17 cellular contexts compared by ENCODE assay signal in the genomic region with DNA sequence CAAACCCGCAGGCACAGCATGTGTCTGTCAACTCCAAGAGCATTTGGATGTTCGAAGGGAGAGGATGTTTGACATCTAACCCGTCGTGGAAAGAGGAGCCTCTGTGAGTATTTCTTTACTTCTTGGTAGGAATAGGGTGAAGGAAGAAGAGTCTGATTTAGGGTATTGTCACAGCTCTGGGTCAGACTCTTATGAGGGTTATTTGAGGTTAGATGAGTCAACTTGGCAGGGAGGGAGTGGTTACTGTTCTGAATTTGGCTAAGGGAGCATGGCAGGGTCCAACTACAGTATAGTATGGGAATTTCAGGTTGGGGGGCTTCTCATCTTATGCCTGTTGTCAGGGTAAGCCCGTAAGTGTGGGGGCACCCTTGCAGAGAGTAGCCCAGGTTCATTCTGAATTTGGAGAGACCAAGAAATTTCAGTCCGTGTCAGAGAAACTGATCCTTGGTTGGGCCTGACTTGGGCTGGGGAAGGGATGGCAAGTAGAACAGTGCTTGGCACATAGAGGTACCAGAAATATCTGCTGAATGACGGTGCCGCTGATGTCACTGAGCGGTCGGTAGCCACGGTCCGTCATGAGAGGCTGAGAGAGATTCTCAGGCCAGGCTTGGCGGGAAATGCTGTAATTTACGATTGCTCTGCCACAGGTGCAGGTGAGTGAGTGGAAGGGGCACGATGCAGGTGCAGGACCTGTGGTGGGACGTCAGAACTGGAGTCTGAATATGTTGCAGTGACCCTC. TPM values are rescaled to one million over a fixed set of nuclear protein-coding genes. Genes with fewer than 3 reads are reported as not detected.
DNase-seq lines count a peak whose midpoint lies in the region; ATAC-seq and TF ChIP-seq lines count a peak whose summit lies in the region.
"Had no signal": no experiment of that assay in that cellular context is flagged by ENCODE, and none has a peak within 500 bp of the region (broad histone marks: within the 10 kb centered on the region; RNA-seq: fewer than 3 reads in every experiment).

No MANE protein-coding gene starts in this region.

- no peaks in the 10 kb centered on the region for H3K9me3 ChIP-seq in left lung
- H3K9me3 ChIP-seq: HAP-1 had no signal

- H2BK15ac ChIP-seq in mesendoderm (replicated peaks; ENCODE audit: low read depth) = no peak overlapping the region

- no peak overlapping the region for H3K27ac ChIP-seq in mesendoderm (ENCODE audit: low read depth, low read length)
- no peak overlapping the region for H3K27ac ChIP-seq in left lung

- peak overlapping the region; percentile 27 for H2AK5ac ChIP-seq in mesendoderm (ENCODE audit: low read length)

- intact Hi-C loops in left lung (cut with DNase I) = loop anchor here in 1 of 2 donors (2.0 kb wide), 1 partner anchor 287 kb away; no protein-coding TSS in a partner anchor

- no peaks in the 10 kb centered on the region for H3K9me3 Mint-ChIP-seq in HFFc6
- H3K9me3 Mint-ChIP-seq: activated T-helper 2 cell treated with anti-CD3 and anti-CD28 coated beads, Interferon-gamma antibody, Interleukin-2, Interleukin-4, amounts not matched to agents 10 μg/mL and 5 μg/mL and 100 μg/mL, durations not matched to agents 14 hours and 24 hours and 36 hours; endodermal cell; naive thymus-derived CD4-positive, alpha-beta T cell; stimulated activated naive CD8-positive, alpha-beta T cell treated with anti-CD3 and anti-CD28 coated beads, Interleukin-15, Interleukin-2, amounts not matched to agents 100 ng/mL and 50 ng/mL, for 24 hours; T-helper 1 cell treated with Interleukin-12 subunit alpha and Interleukin-12 subunit beta and Interleukin-4 antibody, amounts not matched to agents 30 μg/mL and 1 μg/mL, for 36 hours had no signal

- no peaks in the 10 kb centered on the region for H3K36me3 Mint-ChIP-seq in HFFc6 (ENCODE audit: low read depth)
- H3K36me3 Mint-ChIP-seq: naive thymus-derived CD4-positive, alpha-beta T cell; WTC11 had no signal

- H3K4me3 ChIP-seq in mesendoderm (ENCODE audit: low read length) (no peak overlapping the region), left lung (no peak overlapping the region)
- H3K4me3 ChIP-seq: HAP-1 had no signal

- no peak overlapping the region for H3K23ac ChIP-seq in mesendoderm (ENCODE audit: low read length)

- TF ChIP-seq CTCF in HFFc6 (IDR thresholded peaks at IDR 0.05) (no peak), left lung (IDR thresholded peaks at IDR 0.05) (no peak)

- no peak overlapping the region for H4K5ac ChIP-seq in mesendoderm (ENCODE audit: low read length)

- no peak overlapping the region for H2BK5ac ChIP-seq in mesendoderm (ENCODE audit: low read length)

- peak overlapping the region; percentile 71; the same call in 1 of the 2 replicates for H3K27ac Mint-ChIP-seq in HFFc6
- H3K27ac Mint-ChIP-seq: activated T-helper 2 cell treated with anti-CD3 and anti-CD28 coated beads, Interferon-gamma antibody, Interleukin-2, Interleukin-4, amounts not matched to agents 10 μg/mL and 5 μg/mL and 100 μg/mL, durations not matched to agents 14 hours and 24 hours and 36 hours; endodermal cell; naive thymus-derived CD4-positive, alpha-beta T cell; progenitor cell of endocrine pancreas; stimulated activated naive CD8-positive, alpha-beta T cell treated with anti-CD3 and anti-CD28 coated beads, Interleukin-15, Interleukin-2, amounts not matched to agents 100 ng/mL and 50 ng/mL, for 24 hours; T-helper 1 cell treated with Interleukin-12 subunit alpha and Interleukin-12 subunit beta and Interleukin-4 antibody, amounts not matched to agents 30 μg/mL and 1 μg/mL, for 36 hours; WTC11 had no signal

- no peaks in the 10 kb centered on the region for H3K79me2 ChIP-seq in mesendoderm (ENCODE audit: control insufficient read depth, insufficient read depth, low read length)

- no CpG with 5 or more reads among the region's 16 CpGs for WGBS in mesendoderm (ENCODE audit: extremely low coverage, insufficient coverage, low lambda C conversion rate)

- no peaks in the 10 kb centered on the region for H3K79me1 ChIP-seq in mesendoderm (ENCODE audit: low read length)

- DNase-seq in A172 (ENCODE audit: low spot score) (peak; percentile 49), HFFc6 (peak; percentile 24), mesendoderm (no peak), left lung (no peak), GOT3 (lab: John Stamatoyannopoulos, UW) (no peak)
- DNase-seq: naive thymus-derived CD4-positive, alpha-beta T cell; NCI-H774 had no signal

- no peak overlapping the region for H2BK120ac ChIP-seq in mesendoderm (ENCODE audit: low read depth, low read length)

- no peaks in the 10 kb centered on the region for H3K36me3 ChIP-seq in mesendoderm (ENCODE audit: control insufficient read depth, insufficient read depth, low read length)
- no peaks in the 10 kb centered on the region for H3K36me3 ChIP-seq in left lung
- H3K36me3 ChIP-seq: HAP-1 had no signal

- no peaks in the 10 kb centered on the region for H3K27me3 ChIP-seq in mesendoderm (ENCODE audit: insufficient read depth, low read length, poor library complexity)
- no peaks in the 10 kb centered on the region for H3K27me3 ChIP-seq in left lung

- ATAC-seq in SK-N-SH treated with all-trans-retinoic acid at 6 μM for 48 hours (0 out of 3 replicates have a peak, but pooled peaks have one; percentile 6), HG03280 (IDR thresholded peaks at IDR 0.05; ENCODE audit: unreplicated experiment) (no peak), left lung (no peak), HG03097 (IDR thresholded peaks at IDR 0.05; ENCODE audit: low FRiP score, unreplicated experiment) (no peak)
- ATAC-seq: naive thymus-derived CD4-positive, alpha-beta T cell had no signal

- H3K27me3 Mint-ChIP-seq in HFFc6 (ENCODE audit: insufficient read depth) = no peaks in the 10 kb centered on the region; the same call in 1 of the 2 replicates

- H3K4ac ChIP-seq in mesendoderm (ENCODE audit: low read depth, low read length) = no peak overlapping the region

- H3K4me2 ChIP-seq in mesendoderm (ENCODE audit: low read length) = no peak overlapping the region

- no peaks in the 10 kb centered on the region for H3K4me1 ChIP-seq in mesendoderm (ENCODE audit: control insufficient read depth, low read depth, low read length)
- H3K4me1 ChIP-seq in left lung = no peaks in the 10 kb centered on the region
- H3K4me1 ChIP-seq: HAP-1 had no signal

- H3K9ac ChIP-seq in mesendoderm (ENCODE audit: low read length) = no peak overlapping the region

- no peak overlapping the region for H3K56ac ChIP-seq in mesendoderm (ENCODE audit: low read length)

- H3K4me3 Mint-ChIP-seq in HFFc6 = peak overlapping the region; percentile 5; the same call in 1 of the 2 replicates
- H3K4me3 Mint-ChIP-seq: endodermal cell; naive thymus-derived CD4-positive, alpha-beta T cell; stimulated activated naive CD8-positive, alpha-beta T cell treated with anti-CD3 and anti-CD28 coated beads, Interleukin-15, Interleukin-2, amounts not matched to agents 100 ng/mL and 50 ng/mL, for 24 hours; T-helper 1 cell treated with Interleukin-12 subunit alpha and Interleukin-12 subunit beta and Interleukin-4 antibody, amounts not matched to agents 30 μg/mL and 1 μg/mL, for 36 hours; WTC11 had no signal

- no peak overlapping the region for H3K18ac ChIP-seq in mesendoderm (ENCODE audit: low read length)

- H3K4me1 Mint-ChIP-seq in HFFc6 (ENCODE audit: low read depth) = peaks cover 33% of the 10 kb centered on the region

- H4K8ac ChIP-seq in mesendoderm (ENCODE audit: low read depth, low read length) = no peak overlapping the region

TF ChIP-seq in SK-N-SH treated with all-trans-retinoic acid at 6 μM for 48 hours, 23 proteins besides CTCF, POLR2A, EP300 and RAD21 (continues in another document):
- TF ChIP-seq, protein P1, sequence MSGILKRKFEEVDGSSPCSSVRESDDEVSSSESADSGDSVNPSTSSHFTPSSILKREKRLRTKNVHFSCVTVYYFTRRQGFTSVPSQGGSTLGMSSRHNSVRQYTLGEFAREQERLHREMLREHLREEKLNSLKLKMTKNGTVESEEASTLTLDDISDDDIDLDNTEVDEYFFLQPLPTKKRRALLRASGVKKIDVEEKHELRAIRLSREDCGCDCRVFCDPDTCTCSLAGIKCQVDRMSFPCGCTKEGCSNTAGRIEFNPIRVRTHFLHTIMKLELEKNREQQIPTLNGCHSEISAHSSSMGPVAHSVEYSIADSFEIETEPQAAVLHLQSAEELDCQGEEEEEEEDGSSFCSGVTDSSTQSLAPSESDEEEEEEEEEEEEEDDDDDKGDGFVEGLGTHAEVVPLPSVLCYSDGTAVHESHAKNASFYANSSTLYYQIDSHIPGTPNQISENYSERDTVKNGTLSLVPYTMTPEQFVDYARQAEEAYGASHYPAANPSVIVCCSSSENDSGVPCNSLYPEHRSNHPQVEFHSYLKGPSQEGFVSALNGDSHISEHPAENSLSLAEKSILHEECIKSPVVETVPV (CRISPR knock-in tag; IDR thresholded peaks at IDR 0.05) = no peak
- TF ChIP-seq, protein P2, sequence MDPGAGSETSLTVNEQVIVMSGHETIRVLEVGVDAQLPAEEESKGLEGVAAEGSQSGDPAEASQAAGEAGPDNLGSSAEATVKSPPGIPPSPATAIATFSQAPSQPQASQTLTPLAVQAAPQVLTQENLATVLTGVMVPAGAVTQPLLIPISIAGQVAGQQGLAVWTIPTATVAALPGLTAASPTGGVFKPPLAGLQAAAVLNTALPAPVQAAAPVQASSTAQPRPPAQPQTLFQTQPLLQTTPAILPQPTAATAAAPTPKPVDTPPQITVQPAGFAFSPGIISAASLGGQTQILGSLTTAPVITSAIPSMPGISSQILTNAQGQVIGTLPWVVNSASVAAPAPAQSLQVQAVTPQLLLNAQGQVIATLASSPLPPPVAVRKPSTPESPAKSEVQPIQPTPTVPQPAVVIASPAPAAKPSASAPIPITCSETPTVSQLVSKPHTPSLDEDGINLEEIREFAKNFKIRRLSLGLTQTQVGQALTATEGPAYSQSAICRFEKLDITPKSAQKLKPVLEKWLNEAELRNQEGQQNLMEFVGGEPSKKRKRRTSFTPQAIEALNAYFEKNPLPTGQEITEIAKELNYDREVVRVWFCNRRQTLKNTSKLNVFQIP (CRISPR knock-in tag; IDR thresholded peaks at IDR 0.05; ENCODE audit: borderline replicate concordance, low read depth) = no peak

RNA-seq across cellular contexts. Expression of a gene that starts 43.2 kb away (rescaled TPM):
- 3.9 and 5.6 TPM in 2 replicates for total RNA-seq in A172 (2014; rRNA removed; shearing (Covaris generic))
- 1 to 10 TPM in 1 of 6 experiments, under 1 TPM in 5; 0.28 to 1.5 (median 0.50) TPM for total RNA-seq in HFFc6 (2021; fragmentation: NEBNext Ultra II Directional; extraction: Animal tissue kit (Norgen Biotek cat#: 25700))
- 1.1 TPM for polyA plus RNA-seq in mesendoderm (2013, experiment 1 of 2)
- 0.70 TPM for polyA plus RNA-seq in mesendoderm (2013, experiment 2 of 2)
- total RNA-seq in left lung = 1 to 10 TPM; 1.5 to 2.9 TPM

Comparison
In these comparisons a context has a peak if more than half of its experiments do, and no peak if none do; other contexts are left out.
1. DNase-seq: peak in A172 (single experiment) and HFFc6 (single experiment); none in mesendoderm (single experiment), left lung (0 of 2) and GOT3 (single experiment).